Comparison of ENCODE assay signal across 1 cellular context in genomic region chr22:46415816-46416536, GRCh38.
TF ChIP-seq lines count a peak whose summit lies in the region.

No MANE protein-coding gene starts in this region.

TF ChIP-seq in HepG2, 621 proteins besides CTCF, POLR2A, EP300 and RAD21 (continued from another document):
- TF ChIP-seq TFAP4 (IDR thresholded peaks at IDR 0.05; ENCODE audit: borderline replicate concordance, low read depth) (no peak), ZNF10 (CRISPR knock-in tag; IDR thresholded peaks at IDR 0.05; ENCODE audit: borderline replicate concordance, low read depth) (no peak), E2F5 (CRISPR knock-in tag; conservative IDR thresholded peaks at IDR 0.05) (no peak), RFX1 (IDR thresholded peaks at IDR 0.05) (no peak), ATF6 (CRISPR knock-in tag; conservative IDR thresholded peaks at IDR 0.05) (no peak), PRDM4 (CRISPR knock-in tag; IDR thresholded peaks at IDR 0.05; ENCODE audit: borderline replicate concordance) (no peak)
